ENCODE assay signal across 20 cellular contexts in the genomic region with DNA sequence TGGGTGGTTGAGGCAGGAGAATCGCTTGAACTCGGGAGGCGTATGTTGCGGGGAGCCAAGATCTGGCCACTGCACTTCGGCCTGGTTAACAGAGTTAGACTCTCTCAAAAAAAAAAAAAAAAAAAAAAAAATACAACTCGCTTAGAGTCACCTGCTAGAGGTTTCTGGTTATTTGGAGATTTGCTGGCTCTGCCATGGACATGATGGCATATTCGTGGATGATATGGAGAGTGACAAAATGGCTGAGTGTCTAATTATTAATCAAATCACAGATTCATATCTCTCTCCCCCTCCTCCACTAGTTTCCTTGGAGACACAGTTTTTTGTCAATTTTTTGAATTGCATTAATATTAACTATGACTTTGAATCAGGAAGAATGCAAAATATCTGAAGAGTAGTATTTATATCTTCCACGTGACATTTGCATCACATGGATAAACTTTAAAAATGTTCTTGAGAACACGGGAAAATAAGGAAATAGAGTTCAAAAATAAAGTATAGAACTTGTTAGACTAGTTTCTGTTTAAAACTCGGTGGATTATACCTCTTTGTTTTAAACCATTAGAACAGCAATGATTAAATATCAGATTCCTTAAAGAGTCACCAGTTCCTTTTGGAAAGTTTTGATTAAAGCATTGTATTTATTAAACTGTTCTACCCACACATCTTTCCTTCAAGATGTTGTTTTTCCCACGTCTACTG. TPM values are rescaled to one million over a fixed set of nuclear protein-coding genes. Genes with fewer than 3 reads are reported as not detected.
A peak's percentile ranks its signal among the peaks of the same experiment; 100 is the strongest.
DNase-seq lines count a peak whose midpoint lies in the region; ATAC-seq, FAIRE-seq and TF ChIP-seq lines count a peak whose summit lies in the region.
"Had no signal": no experiment of that assay in that cellular context is flagged by ENCODE, and none has a peak within 500 bp of the region (broad histone marks: within the 10 kb centered on the region; RNA-seq: fewer than 3 reads in every experiment).

No MANE protein-coding gene starts in this region.

- DNase-seq in HCT116 (ENCODE audit: low read depth, low spot score) (no peak), left lung (no peak), putamen (ENCODE audit: low spot score) (peak; percentile 49), substantia nigra (lab: John Stamatoyannopoulos, UW) (no peak), uterus (no peak)
- DNase-seq: Caco-2; CD4-positive, alpha-beta T cell; KG1; NCI-H1417 treated with DMSO at 0.1 percent for 48 hours; NCI-H187 treated with DMSO at 0.1 percent for 48 hours; NCI-H2227 treated with DMSO at 0.1 percent for 48 hours; NCI-H510A treated with DMSO at 0.1 percent for 48 hours; NCI-H774 had no signal

- CTCF ChIA-PET in HCT116 (lab: Charles Lee): no interaction called here

- H3K36me3 ChIP-seq in HCT116 (ENCODE audit: control insufficient read depth in 1 of 2, insufficient read depth in 2 of 2, low read length in 2 of 2): no peaks in the 10 kb centered on the region
- H3K36me3 ChIP-seq in left lung: no peaks in the 10 kb centered on the region
- no peaks in the 10 kb centered on the region for H3K36me3 ChIP-seq in gastroesophageal sphincter
- no peaks in the 10 kb centered on the region for H3K36me3 ChIP-seq in uterus

- ATAC-seq in HCT116 (no peak), left lung (peak; percentile 23), gastroesophageal sphincter (no peak), GM19351 (IDR thresholded peaks at IDR 0.05; ENCODE audit: unreplicated experiment) (no peak)

- H4K20me1 ChIP-seq in HCT116 (ENCODE audit: insufficient read depth): no peaks in the 10 kb centered on the region

- no peaks in the 10 kb centered on the region for H3K79me2 ChIP-seq in HCT116 (ENCODE audit: insufficient read depth, low read length)

- H3K9me2 ChIP-seq in HCT116 (ENCODE audit: insufficient read depth): no peaks in the 10 kb centered on the region

- FAIRE-seq in endometrium (lab: Jason Lieb, UNC): peak; percentile 12
- FAIRE-seq: A204.1, GM12892, GM18507, H1 had no signal

- BruUV-seq in HCT116 (replicated peaks; lab: Mats Ljungman, UMichigan): no TSS peak

- TF ChIP-seq CTCF in HCT116 (IDR thresholded peaks at IDR 0.05 in 2 of 3, conservative IDR thresholded peaks at IDR 0.05 in 1 of 3; ENCODE audit: borderline replicate concordance in 1 of 3, insufficient read depth in 1 of 3, low read depth in 2 of 3, low read length in 2 of 3) (no peak), left lung (IDR thresholded peaks at IDR 0.05) (no peak), gastroesophageal sphincter (IDR thresholded peaks at IDR 0.05) (no peak), uterus (IDR thresholded peaks at IDR 0.05) (no peak)

- no peak for TF ChIP-seq RAD21 in HCT116 (IDR thresholded peaks at IDR 0.05; ENCODE audit: low read depth)

- RAD21 ChIA-PET in HCT116 (lab: Charles Lee; ENCODE audit: low non-redundant PET in 1 of 2, low total read pairs in 2 of 2, uncharacterized antibody in 2 of 2, unreplicated experiment in 2 of 2): no interaction called here

- intact Hi-C loops in HCT116 (cut with micrococcal nuclease) (no loop called here), left lung (cut with DNase I) (no loop called here), uterus (cut with DNase I; ENCODE audit: low total_unique reads) (no loop called here)

- TF ChIP-seq POLR2A in HCT116 (IDR thresholded peaks at IDR 0.05; ENCODE audit: borderline replicate concordance, extremely low read depth, insufficient read depth, insufficient read length): no peak
- no peak for TF ChIP-seq POLR2A in gastroesophageal sphincter (IDR thresholded peaks at IDR 0.05)
- TF ChIP-seq POLR2A in uterus (IDR thresholded peaks at IDR 0.05): no peak

- POLR2A ChIA-PET in HCT116 (lab: Charles Lee): no interaction called here

- no peaks in the 10 kb centered on the region for H3K9me3 ChIP-seq in HCT116 (ENCODE audit: control insufficient read depth in 1 of 2, insufficient read depth in 1 of 2, low read depth in 1 of 2, low read length in 2 of 2)
- H3K9me3 ChIP-seq in left lung: no peaks in the 10 kb centered on the region
- no peaks in the 10 kb centered on the region for H3K9me3 ChIP-seq in gastroesophageal sphincter
- no peaks in the 10 kb centered on the region for H3K9me3 ChIP-seq in uterus
- H3K9me3 ChIP-seq: Caco-2 had no signal

- H2AFZ ChIP-seq in HCT116 (ENCODE audit: low read depth, low read length, poor library complexity, severe bottlenecking): peak overlapping the region; percentile 63

- H3K4me1 ChIP-seq in HCT116 (ENCODE audit: control insufficient read depth in 1 of 2, insufficient read depth in 2 of 2, low read length in 2 of 2) (peaks cover 0 to 6% of the 10 kb centered on the region in 2 experiments; a peak in 1 of 4 replicates), left lung (no peaks in the 10 kb centered on the region), gastroesophageal sphincter (no peaks in the 10 kb centered on the region), uterus (no peaks in the 10 kb centered on the region)

- TF ChIP-seq EP300 in gastroesophageal sphincter (IDR thresholded peaks at IDR 0.05): no peak

- no peak overlapping the region for H3K9ac ChIP-seq in HCT116 (ENCODE audit: low read length)

- WGBS in gastroesophageal sphincter (ENCODE audit: low coverage in 1 of 2), 2 donors: 65 to 76% methylated on average over 10 of the region's 11 CpGs

- no peak overlapping the region for H3K4me2 ChIP-seq in HCT116 (ENCODE audit: low read length)

- H3K27me3 ChIP-seq in HCT116 (ENCODE audit: insufficient read depth, low read length) (no peaks in the 10 kb centered on the region), left lung (no peaks in the 10 kb centered on the region), gastroesophageal sphincter (no peaks in the 10 kb centered on the region), uterus (no peaks in the 10 kb centered on the region)

- no peak overlapping the region for H3K27ac ChIP-seq in HCT116 (ENCODE audit: low read depth, low read length)
- no peak overlapping the region for H3K27ac ChIP-seq in left lung
- no peak overlapping the region for H3K27ac ChIP-seq in gastroesophageal sphincter
- H3K27ac ChIP-seq in substantia nigra (ENCODE audit: low read depth, low read length, poor library complexity, severe bottlenecking): no peak overlapping the region
- H3K27ac ChIP-seq in uterus: no peak overlapping the region

- H3K4me3 ChIP-seq in HCT116 (replicated peaks in 1 of 2; ENCODE audit: low read depth in 1 of 2, low read length in 2 of 2) (no peak overlapping the region), left lung (no peak overlapping the region), gastroesophageal sphincter (no peak overlapping the region), uterus (no peak overlapping the region)

TF ChIP-seq in HCT116, 20 proteins besides CTCF, POLR2A, EP300 and RAD21:
- TF ChIP-seq TCF7L2 (IDR thresholded peaks at IDR 0.05; ENCODE audit: borderline replicate concordance, extremely low read depth, insufficient read depth, insufficient read length) (no peak), POLR2AphosphoS5 (IDR thresholded peaks at IDR 0.05; ENCODE audit: low read depth, low read length) (no peak), EZH2phosphoT487 (IDR thresholded peaks at IDR 0.05; ENCODE audit: borderline replicate concordance) (no peak)
- TF ChIP-seq, protein P1, sequence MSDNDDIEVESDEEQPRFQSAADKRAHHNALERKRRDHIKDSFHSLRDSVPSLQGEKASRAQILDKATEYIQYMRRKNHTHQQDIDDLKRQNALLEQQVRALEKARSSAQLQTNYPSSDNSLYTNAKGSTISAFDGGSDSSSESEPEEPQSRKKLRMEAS (IDR thresholded peaks at IDR 0.05): no peak

RNA-seq across cellular contexts. Expression of gene KLF5, which starts 47.9 kb away (rescaled TPM):
- 59.2 TPM for total RNA-seq in HCT116 (2021; ENCODE audit: unreplicated experiment)
- polyA plus RNA-seq in HCT116 (2012): 43.8 and 54.0 TPM in 2 replicates
- total RNA-seq in left lung: 10 to 100 TPM; 34.4 to 52.9 TPM
- 10 to 100 TPM in 1 of 4 donors, 1 to 10 TPM in 3; 2.5 to 22.7 (median 4.9) TPM for total RNA-seq in gastroesophageal sphincter
- total RNA-seq in uterus: 10 to 100 TPM in 1 of 4 donors, 1 to 10 TPM in 2, under 1 TPM in 1; 0.77 to 10.7 (median 5.7) TPM
